Comparison of ENCODE assay signal across 1 cellular context in the genomic region with DNA sequence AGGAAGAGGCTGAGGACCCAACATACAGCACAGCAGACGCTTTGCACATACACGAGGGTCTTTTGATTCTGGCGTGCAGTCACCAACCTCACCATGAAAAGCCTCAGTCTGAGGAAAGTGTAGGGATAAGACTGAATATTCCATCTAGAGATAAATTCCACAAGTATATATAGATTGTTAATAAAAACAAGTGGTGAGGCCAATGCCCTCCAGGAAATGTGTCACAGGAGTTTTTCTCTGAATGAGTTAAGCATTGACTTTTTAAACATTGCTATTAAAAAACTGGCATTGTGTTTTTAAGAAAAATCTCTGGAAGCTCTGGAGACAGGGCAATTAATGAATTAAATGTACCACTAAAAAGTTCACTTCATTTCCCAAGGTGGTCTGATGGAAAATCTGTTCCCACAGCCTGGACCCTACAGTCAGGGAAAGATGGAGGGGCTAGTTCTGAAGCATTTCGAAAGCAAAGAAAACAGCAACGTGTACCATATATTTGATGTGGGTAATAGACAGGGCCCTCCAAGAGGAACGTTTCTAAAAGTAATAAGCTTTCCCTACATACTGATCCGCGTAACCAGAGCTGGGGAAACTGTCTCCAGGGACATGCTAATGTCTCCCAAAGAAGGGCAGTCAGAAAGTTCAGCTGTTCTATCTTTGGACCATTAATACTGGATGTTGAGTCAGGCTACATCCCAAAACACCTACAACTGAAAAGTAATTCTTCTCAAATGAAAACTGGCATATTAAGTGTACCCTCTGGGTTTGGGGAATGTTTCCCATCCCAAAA.
TF ChIP-seq lines count a peak whose summit lies in the region.

No MANE protein-coding gene starts in this region.

TF ChIP-seq in GM23338, 12 proteins besides CTCF, POLR2A, EP300 and RAD21 (continued from another document):
- no peak for TF ChIP-seq ZNF462 (CRISPR knock-in tag; IDR thresholded peaks at IDR 0.05)
- no peak for TF ChIP-seq EZH2 (IDR thresholded peaks at IDR 0.05; ENCODE audit: low read depth, unreplicated experiment)
- TF ChIP-seq EZH2phosphoT487 (IDR thresholded peaks at IDR 0.05; ENCODE audit: unreplicated experiment) = no peak
- TF ChIP-seq, protein P1, sequence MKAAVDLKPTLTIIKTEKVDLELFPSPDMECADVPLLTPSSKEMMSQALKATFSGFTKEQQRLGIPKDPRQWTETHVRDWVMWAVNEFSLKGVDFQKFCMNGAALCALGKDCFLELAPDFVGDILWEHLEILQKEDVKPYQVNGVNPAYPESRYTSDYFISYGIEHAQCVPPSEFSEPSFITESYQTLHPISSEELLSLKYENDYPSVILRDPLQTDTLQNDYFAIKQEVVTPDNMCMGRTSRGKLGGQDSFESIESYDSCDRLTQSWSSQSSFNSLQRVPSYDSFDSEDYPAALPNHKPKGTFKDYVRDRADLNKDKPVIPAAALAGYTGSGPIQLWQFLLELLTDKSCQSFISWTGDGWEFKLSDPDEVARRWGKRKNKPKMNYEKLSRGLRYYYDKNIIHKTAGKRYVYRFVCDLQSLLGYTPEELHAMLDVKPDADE (IDR thresholded peaks at IDR 0.05) = no peak
- TF ChIP-seq ZNF331 (CRISPR knock-in tag; IDR thresholded peaks at IDR 0.05; ENCODE audit: low read depth) = no peak
- no peak for TF ChIP-seq ZNF114 (CRISPR knock-in tag; IDR thresholded peaks at IDR 0.05)
- no peak for TF ChIP-seq REST (IDR thresholded peaks at IDR 0.05; ENCODE audit: unreplicated experiment)
- TF ChIP-seq JUNB (IDR thresholded peaks at IDR 0.05; ENCODE audit: unreplicated experiment) = no peak
- TF ChIP-seq CREB1 (CRISPR knock-in tag; IDR thresholded peaks at IDR 0.05; ENCODE audit: low read depth) = no peak
TF ChIP-seq in GM23338: peak in this region for 0.
